Comparison of ENCODE assay signal across 8 cellular contexts in genomic region chr7:12570529-12571461, GRCh38. TPM values are rescaled to one million over a fixed set of nuclear protein-coding genes. Genes with fewer than 3 reads are reported as not detected.
A peak's percentile ranks its signal among the peaks of the same experiment; 100 is the strongest.
DNase-seq lines count a peak whose midpoint lies in the region; ATAC-seq and TF ChIP-seq lines count a peak whose summit lies in the region.

Gene SCIN (plus strand): TSS chr7:12570720. CDS start chr7:12570787, 67 bp downstream.

- H3K36me3 ChIP-seq in ES-I3 (ENCODE audit: insufficient read depth, low read length) = no peaks in the 10 kb centered on the region

- no peak within 1 kb of the TSS for H3K27ac ChIP-seq in RWPE1

- CTCF ChIA-PET in RWPE1 (lab: Yijun Ruan, JAX) = no interaction called here

- intact Hi-C loops in left colon (cut with DNase I, micrococcal nuclease) = no loop called here

- TF ChIP-seq CTCF in RWPE1 (conservative IDR thresholded peaks at IDR 0.05; ENCODE audit: low read depth) = no peak
- no peak for TF ChIP-seq CTCF in chondrocyte (IDR thresholded peaks at IDR 0.05)

- H3K4me1 Mint-ChIP-seq in chondrocyte (ENCODE audit: low read depth) = peaks cover 18% of the 10 kb centered on the region

- DNase-seq in RWPE1 (ENCODE audit: low spot score) (peak; percentile 20), chondrocyte (ENCODE audit: low spot score) (no peak), left colon (peak; percentile 79 to 83), NCI-H1105 (lab: John Stamatoyannopoulos, UW) (no peak)
- DNase-seq in stimulated activated CD4-positive, alpha-beta T cell treated with anti-CD3 and anti-CD28 coated beads, Interleukin-15, amount 100 ng/mL, for 24 hours = peak; percentile 41
- no peak for DNase-seq in NK-92 treated with Interleukin-12 subunit alpha and Interleukin-12 subunit beta, amount 100 ng/mL, for 24 hours (lab: John Stamatoyannopoulos, UW)

- H3K9ac ChIP-seq in ES-I3 (ENCODE audit: low read depth, low read length) = peak within 1 kb of the TSS; percentile 49

- H3K27ac Mint-ChIP-seq in chondrocyte (ENCODE audit: unreplicated experiment) = peak within 1 kb of the TSS; percentile 49

- H3K4me1 ChIP-seq in ES-I3 (ENCODE audit: insufficient read depth, low read length) = no peaks in the 10 kb centered on the region

- no peaks in the 10 kb centered on the region for H3K36me3 Mint-ChIP-seq in chondrocyte (ENCODE audit: low read depth)

- no peaks in the 10 kb centered on the region for H3K9me3 ChIP-seq in ES-I3 (ENCODE audit: control insufficient read depth, insufficient read depth, low read length)

- POLR2A ChIA-PET in RWPE1 (lab: Yijun Ruan, JAX; ENCODE audit: low non-redundant PET) = interaction anchor here (0.5 to 0.6 kb wide), 2 partner anchors 16 to 26 kb away, joined by 3 to 4 read pairs; no protein-coding TSS in a partner anchor

- H3K27me3 Mint-ChIP-seq in chondrocyte (ENCODE audit: low read depth) = peaks cover 16% of the 10 kb centered on the region

- ATAC-seq in HG03139 (IDR thresholded peaks at IDR 0.05; ENCODE audit: unreplicated experiment) (peak; percentile 32), left colon (peak; percentile 87)

- H3K4me3 Mint-ChIP-seq in chondrocyte (ENCODE audit: unreplicated experiment) = peak within 1 kb of the TSS; percentile 75

- no peaks in the 10 kb centered on the region for H3K9me3 Mint-ChIP-seq in chondrocyte (ENCODE audit: low read depth)

RNA-seq across cellular contexts. Expression of gene SCIN, which starts in this region (rescaled TPM):
- total RNA-seq in chondrocyte (0.65 to 2.6 TPM (median 0.82 TPM) in 3 replicates), left colon (10 to 100 TPM; 76.6 to 95.5 TPM)

Comparison
In these comparisons a context has a peak if more than half of its experiments do, and no peak if none do; other contexts are left out.
1. RNA of gene SCIN (total RNA-seq): 76.6 to 95.5 TPM in left colon; 0.65 to 2.6 TPM in chondrocyte; every median in the first group is over 10 times any median in the second.
2. DNase-seq: peak in RWPE1 (single experiment), left colon (2 of 2) and stimulated activated CD4-positive, alpha-beta T cell treated with anti-CD3 and anti-CD28 coated beads, Interleukin-15, amount 100 ng/mL, for 24 hours (single experiment); none in chondrocyte (single experiment), NK-92 treated with Interleukin-12 subunit alpha and Interleukin-12 subunit beta, amount 100 ng/mL, for 24 hours (single experiment) and NCI-H1105 (single experiment).